ENCODE assay signal across 10 cellular contexts in the genomic region with DNA sequence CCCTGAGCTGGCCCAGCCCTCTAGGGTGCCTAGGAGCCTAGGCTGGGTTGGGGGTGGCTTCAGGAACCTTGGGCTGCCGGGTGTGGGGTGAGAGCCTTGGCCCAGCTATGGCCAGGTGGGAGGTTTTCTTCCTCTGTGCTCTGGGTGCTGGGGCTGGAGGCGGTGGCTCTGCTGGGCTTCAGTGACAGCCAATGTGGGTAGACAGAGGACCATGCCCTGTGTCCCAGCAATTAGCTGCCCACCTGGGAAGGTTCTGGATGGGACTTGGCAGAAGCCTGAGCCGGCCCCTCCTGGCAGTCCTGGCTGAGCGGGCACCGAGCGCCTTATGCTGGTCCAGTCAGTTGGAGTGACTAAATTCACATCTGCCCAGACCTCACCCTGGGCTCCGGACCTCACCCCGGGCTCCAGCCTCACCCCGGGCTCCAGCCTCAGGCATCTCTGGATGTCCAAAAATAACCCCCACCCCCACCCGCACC. TPM values are rescaled to one million over a fixed set of nuclear protein-coding genes. Genes with fewer than 3 reads are reported as not detected.
DNase-seq lines count a peak whose midpoint lies in the region; ATAC-seq, FAIRE-seq and TF ChIP-seq lines count a peak whose summit lies in the region.
"Had no signal": no experiment of that assay in that cellular context is flagged by ENCODE, and none has a peak within 500 bp of the region (broad histone marks: within the 10 kb centered on the region; RNA-seq: fewer than 3 reads in every experiment).

No MANE protein-coding gene starts in this region.

- no peak overlapping the region for H2BK12ac ChIP-seq in H1 (ENCODE audit: low read depth, low read length)

- peak overlapping the region; percentile 14; the same call in 1 of the 2 replicates for H4K8ac ChIP-seq in H1 (ENCODE audit: extremely low read depth, insufficient read depth, low read length)

- POLR2A ChIA-PET in H1 (lab: Charles Lee; ENCODE audit: partially characterized antibody) = interaction anchor here (1.0 to 2.4 kb wide), 2 partner anchors 32 to 61 kb away, joined by 3 to 8 read pairs; partner anchors contain the start of gene EML1

- DNase-seq in activated naive CD4-positive, alpha-beta T cell treated with anti-CD3 and anti-CD28 coated beads for 36 hours = peak; percentile 2
- no peak for DNase-seq in activated naive CD4-positive, alpha-beta T cell (lab: John Stamatoyannopoulos, UW)
- no peak for DNase-seq in H1 (ENCODE audit: low read depth in 1 of 2, low spot score in 2 of 2)
- peak; percentile 16 for DNase-seq in natural killer cell treated with Interleukin-12 subunit alpha and Interleukin-12 subunit beta and Interleukin-15 and Interleukin-18, amount 100 ng/mL, for 72 hours (ENCODE audit: low spot score)
- peak; percentile 55 for DNase-seq in upper lobe of right lung
- DNase-seq in NCI-H1417 treated with DMSO at 0.1 percent for 48 hours (lab: John Stamatoyannopoulos, UW) = no peak
- DNase-seq in AG08396 (ENCODE audit: low spot score) = no peak
- DNase-seq: NCI-H2029 treated with DMSO at 0.1 percent for 48 hours; stimulated activated CD4-positive, alpha-beta T cell treated with anti-CD3 and anti-CD28 coated beads, Interleukin-2, amount 100 ng/mL, for 48 hours had no signal

- no peak overlapping the region for H4K5ac ChIP-seq in H1 (ENCODE audit: insufficient read length, low read depth, low read length)

- H3K27me3 Mint-ChIP-seq in activated naive CD4-positive, alpha-beta T cell treated with anti-CD3 and anti-CD28 coated beads for 36 hours (ENCODE audit: low read depth) = peaks cover 33% of the 10 kb centered on the region
- H3K27me3 Mint-ChIP-seq in natural killer cell treated with Interleukin-12 subunit alpha and Interleukin-12 subunit beta and Interleukin-15 and Interleukin-18, amount 100 ng/mL, for 72 hours = peaks cover 8 to 20% of the 10 kb centered on the region in 2 donors

- intact Hi-C loops in activated naive CD4-positive, alpha-beta T cell treated with anti-CD3 and anti-CD28 coated beads for 36 hours (cut with micrococcal nuclease) = loop anchor here (1.0 kb wide), 1 partner anchor 154 kb away; no protein-coding TSS in a partner anchor
- intact Hi-C loops in upper lobe of right lung (cut with DNase I) = loop anchor here (10.0 kb wide), 1 partner anchor 64 kb away; the partner anchor contains the start of gene EML1

- TF ChIP-seq CTCF in H1 (IDR thresholded peaks at IDR 0.05; ENCODE audit: control extremely low read depth in 1 of 3, insufficient read depth in 1 of 3, low read depth in 1 of 3, low read length in 3 of 3) = no peak
- no peak for TF ChIP-seq CTCF in upper lobe of right lung (IDR thresholded peaks at IDR 0.05)

- no peaks in the 10 kb centered on the region for H4K20me1 ChIP-seq in H1 (replicated peaks in 1 of 2; ENCODE audit: control insufficient read depth in 1 of 2, insufficient read depth in 2 of 2, low read length in 2 of 2)

- no peak for TF ChIP-seq RAD21 in H1 (IDR thresholded peaks at IDR 0.05 in 1 of 2, conservative IDR thresholded peaks at IDR 0.05 in 1 of 2; ENCODE audit: low read depth in 2 of 2, low read length in 2 of 2)

- H2AFZ ChIP-seq in H1 (ENCODE audit: low read length) = 0 out of 2 replicates have a peak overlapping the region, but pooled peaks have one; percentile 10

- H3K27me3 ChIP-seq in H1 (replicated peaks in 1 of 4; ENCODE audit: control insufficient read depth in 3 of 4, extremely low read depth in 1 of 4, insufficient read depth in 3 of 4, low read length in 3 of 4) = 0 out of 7 replicates have a peak, but pooled peaks cover 0 to 3% (median 0%) of the 10 kb centered on the region in 4 experiments
- H3K27me3 ChIP-seq in upper lobe of right lung = no peaks in the 10 kb centered on the region

- no peak overlapping the region for H2BK5ac ChIP-seq in H1 (ENCODE audit: low read depth, low read length)

- no peak for ATAC-seq in natural killer cell treated with Interleukin-12 subunit alpha and Interleukin-12 subunit beta and Interleukin-15 and Interleukin-18, amount 100 ng/mL, for 72 hours
- ATAC-seq in upper lobe of right lung (no peak), HG03280 (IDR thresholded peaks at IDR 0.05; ENCODE audit: unreplicated experiment) (no peak)

- no peak for FAIRE-seq in H1 (lab: Jason Lieb, UNC)

- H2BK20ac ChIP-seq in H1 (ENCODE audit: low read length) = no peak overlapping the region

- no peaks in the 10 kb centered on the region for H3K36me3 Mint-ChIP-seq in activated naive CD4-positive, alpha-beta T cell treated with anti-CD3 and anti-CD28 coated beads for 36 hours (ENCODE audit: low read depth)
- no peaks in the 10 kb centered on the region for H3K36me3 Mint-ChIP-seq in natural killer cell treated with Interleukin-12 subunit alpha and Interleukin-12 subunit beta and Interleukin-15 and Interleukin-18, amount 100 ng/mL, for 72 hours

- no peak overlapping the region for H3K9ac ChIP-seq in H1 (replicated peaks in 1 of 4; ENCODE audit: extremely low read depth in 1 of 4, low read depth in 3 of 4, low read length in 3 of 4)

- peak overlapping the region; percentile 10 for H3K56ac ChIP-seq in H1 (replicated peaks; ENCODE audit: insufficient read length, low read depth, low read length)

- peaks cover 2% of the 10 kb centered on the region; the same call in 1 of the 2 replicates for H3K23me2 ChIP-seq in H1 (ENCODE audit: low read depth, low read length)

- no peak overlapping the region for H2BK120ac ChIP-seq in H1 (replicated peaks; ENCODE audit: low read depth, low read length)

- no peak overlapping the region for H3K23ac ChIP-seq in H1 (ENCODE audit: insufficient read length)

- no peak overlapping the region for H3K4me3 Mint-ChIP-seq in activated naive CD4-positive, alpha-beta T cell treated with anti-CD3 and anti-CD28 coated beads for 36 hours
- peak overlapping the region; percentile 30 for H3K4me3 Mint-ChIP-seq in natural killer cell treated with Interleukin-12 subunit alpha and Interleukin-12 subunit beta and Interleukin-15 and Interleukin-18, amount 100 ng/mL, for 72 hours

- H3K14ac ChIP-seq in H1 (ENCODE audit: insufficient read length) = no peak overlapping the region

- no peaks in the 10 kb centered on the region; a peak in 1 of 8 replicates for H3K36me3 ChIP-seq in H1 (ENCODE audit: control insufficient read depth in 2 of 4, insufficient read depth in 4 of 4, low read length in 3 of 4)
- H3K36me3 ChIP-seq in upper lobe of right lung = no peaks in the 10 kb centered on the region

- peak overlapping the region; percentile 74 for H4K91ac ChIP-seq in H1 (replicated peaks; ENCODE audit: insufficient read length, low read length)

- TF ChIP-seq EP300 in H1 (IDR thresholded peaks at IDR 0.05; ENCODE audit: borderline replicate concordance in 1 of 2, low read depth in 2 of 2, low read length in 2 of 2) = no peak

- H3K9me3 ChIP-seq in H1 (ENCODE audit: insufficient read depth in 2 of 2, low read depth in 1 of 2, low read length in 1 of 2) = no peaks in the 10 kb centered on the region
- no peaks in the 10 kb centered on the region for H3K9me3 ChIP-seq in upper lobe of right lung

- H3K18ac ChIP-seq in H1 (ENCODE audit: extremely low read depth, low read length) = peak overlapping the region; percentile 25; the same call in 1 of the 2 replicates

- peak overlapping the region; percentile 78 for H3K4ac ChIP-seq in H1 (replicated peaks; ENCODE audit: insufficient read length, low read depth, low read length)

- H3K4me1 ChIP-seq in H1 (replicated peaks in 1 of 4; ENCODE audit: control insufficient read depth in 3 of 4, insufficient read depth in 4 of 4, low read length in 3 of 4) = peaks cover 0 to 8% (median 7%) of the 10 kb centered on the region in 4 experiments; a peak in 5 of 7 replicates
- peaks cover 8% of the 10 kb centered on the region for H3K4me1 ChIP-seq in upper lobe of right lung

- CTCF ChIA-PET in activated naive CD4-positive, alpha-beta T cell treated with anti-CD3 and anti-CD28 coated beads for 36 hours (lab: Charles Lee) = interaction anchor here (0.7 to 4.8 kb wide), 13 partner anchors 10 to 211 kb away, joined by 3 to 39 read pairs (median 3); no protein-coding TSS in a partner anchor
- CTCF ChIA-PET in H1 (lab: Charles Lee; ENCODE audit: partially characterized antibody) = interaction anchor here (0.6 to 18.9 kb wide), 43 partner anchors 10 to 344 kb away, joined by 3 to 237 read pairs (median 4); partner anchors contain the start of gene EML1

- H2AK5ac ChIP-seq in H1 (ENCODE audit: low read depth, low read length) = peak overlapping the region; percentile 53; the same call in 1 of the 2 replicates

- H2BK15ac ChIP-seq in H1 (ENCODE audit: low read length) = peak overlapping the region; percentile 46; the same call in 1 of the 2 replicates

- H3K79me2 ChIP-seq in H1 (ENCODE audit: control insufficient read depth in 1 of 2, insufficient read depth in 2 of 2, low read length in 2 of 2) = no peaks in the 10 kb centered on the region

- H3K4me1 Mint-ChIP-seq in activated naive CD4-positive, alpha-beta T cell treated with anti-CD3 and anti-CD28 coated beads for 36 hours (ENCODE audit: low read depth) = peaks cover 2% of the 10 kb centered on the region
- no peaks in the 10 kb centered on the region for H3K4me1 Mint-ChIP-seq in natural killer cell treated with Interleukin-12 subunit alpha and Interleukin-12 subunit beta and Interleukin-15 and Interleukin-18, amount 100 ng/mL, for 72 hours (ENCODE audit: low read depth in 2 of 2)

- no peak for TF ChIP-seq POLR2A in H1 (IDR thresholded peaks at IDR 0.05; ENCODE audit: control extremely low read depth in 1 of 2, low read depth in 2 of 2, low read length in 2 of 2)

- WGBS in H1 (ENCODE audit: extremely low coverage in 1 of 2, insufficient coverage in 1 of 2, insufficient read length in 1 of 2, insufficient replicate concordance in 2 of 2, low coverage in 1 of 2, low lambda C conversion rate in 2 of 2, missing lambda C conversion rate in 1 of 2), 2 experiments = 84% methylated on average over 6 of the region's 10 CpGs; no CpG with 5 or more reads in 1 of the 2 experiments

- H3K27ac ChIP-seq in H1 (ENCODE audit: low read depth, low read length) = no peak overlapping the region
- peak overlapping the region; percentile 36 for H3K27ac ChIP-seq in upper lobe of right lung

- H3K4me3 ChIP-seq in H1 (ENCODE audit: extremely low read depth in 1 of 4, insufficient read depth in 2 of 4, low read depth in 3 of 4, low read length in 4 of 4) (peak overlapping the region in 3 of 4 experiments; percentile 47 to 70 (median 49); a peak in 5 of 8 replicates), upper lobe of right lung (no peak overlapping the region)

- H3K79me1 ChIP-seq in H1 (ENCODE audit: low read depth, low read length) = no peaks in the 10 kb centered on the region

- H3K27ac Mint-ChIP-seq in activated naive CD4-positive, alpha-beta T cell treated with anti-CD3 and anti-CD28 coated beads for 36 hours = no peak overlapping the region
- H3K27ac Mint-ChIP-seq in natural killer cell treated with Interleukin-12 subunit alpha and Interleukin-12 subunit beta and Interleukin-15 and Interleukin-18, amount 100 ng/mL, for 72 hours = no peak overlapping the region

- H3K4me2 ChIP-seq in H1 (ENCODE audit: insufficient read depth in 1 of 2, low read depth in 2 of 2, low read length in 2 of 2) = peak overlapping the region; percentile 49 to 77; a peak in 3 of 4 replicates

- H3K9me3 Mint-ChIP-seq in activated naive CD4-positive, alpha-beta T cell treated with anti-CD3 and anti-CD28 coated beads for 36 hours = no peaks in the 10 kb centered on the region
- no peaks in the 10 kb centered on the region for H3K9me3 Mint-ChIP-seq in natural killer cell treated with Interleukin-12 subunit alpha and Interleukin-12 subunit beta and Interleukin-15 and Interleukin-18, amount 100 ng/mL, for 72 hours

RNA-seq across cellular contexts. Expression of gene CYP46A1, which starts 46.8 kb away (rescaled TPM):
- total RNA-seq in activated naive CD4-positive, alpha-beta T cell treated with anti-CD3 and anti-CD28 coated beads for 36 hours = under 1 TPM; 0.10 to 0.12 TPM
- total RNA-seq in H1 (2021; fragmentation: NEBNext Ultra II Directional; extraction: Animal tissue kit (Norgen Biotek cat#: 25700)) = 0.71 and 1.3 TPM in 2 replicates
- polyA plus RNA-seq in H1 (2011; rRNA removed) = 0.41 and 0.89 TPM in 2 replicates
- polyA plus RNA-seq in H1 (2011; cell fraction: cytosol; rRNA removed) = 0.88 TPM
- polyA plus RNA-seq in H1 (2011; cell fraction: nucleus; rRNA removed) = 4.4 TPM
- polyA plus RNA-seq in H1 (2012, experiment 1 of 2) = 0.60 to 1.6 TPM (median 0.87 TPM) in 4 replicates
- polyA plus RNA-seq in H1 (2012, experiment 2 of 2) = 0.45 TPM
- polyA plus RNA-seq in H1 (2013, experiment 1 of 2) = 0.63 TPM
- polyA plus RNA-seq in H1 (2013, experiment 2 of 2) = 0.57 TPM
- polyA minus RNA-seq in H1 (2011; rRNA and poly(A)+ RNA removed) = 0.63 and 0.91 TPM in 2 replicates
- polyA minus RNA-seq in H1 (2011; cell fraction: cytosol; rRNA and poly(A)+ RNA removed) = not detected
- polyA minus RNA-seq in H1 (2011; cell fraction: nucleus; rRNA and poly(A)+ RNA removed) = 1.9 TPM
- under 1 TPM in 1 of 2 donors, not detected in 1; 0.11 TPM for total RNA-seq in natural killer cell treated with Interleukin-12 subunit alpha and Interleukin-12 subunit beta and Interleukin-15 and Interleukin-18, amount 100 ng/mL, for 72 hours
- total RNA-seq in upper lobe of right lung = 1.3 TPM

Comparison
In these comparisons a context has a peak if more than half of its experiments do, and no peak if none do; other contexts are left out.
1. DNase-seq: peak in activated naive CD4-positive, alpha-beta T cell treated with anti-CD3 and anti-CD28 coated beads for 36 hours (single experiment), natural killer cell treated with Interleukin-12 subunit alpha and Interleukin-12 subunit beta and Interleukin-15 and Interleukin-18, amount 100 ng/mL, for 72 hours (single experiment) and upper lobe of right lung (single experiment); none in activated naive CD4-positive, alpha-beta T cell (0 of 4), H1 (0 of 2), NCI-H1417 treated with DMSO at 0.1 percent for 48 hours (single experiment) and AG08396 (single experiment).